In the genomic region with DNA sequence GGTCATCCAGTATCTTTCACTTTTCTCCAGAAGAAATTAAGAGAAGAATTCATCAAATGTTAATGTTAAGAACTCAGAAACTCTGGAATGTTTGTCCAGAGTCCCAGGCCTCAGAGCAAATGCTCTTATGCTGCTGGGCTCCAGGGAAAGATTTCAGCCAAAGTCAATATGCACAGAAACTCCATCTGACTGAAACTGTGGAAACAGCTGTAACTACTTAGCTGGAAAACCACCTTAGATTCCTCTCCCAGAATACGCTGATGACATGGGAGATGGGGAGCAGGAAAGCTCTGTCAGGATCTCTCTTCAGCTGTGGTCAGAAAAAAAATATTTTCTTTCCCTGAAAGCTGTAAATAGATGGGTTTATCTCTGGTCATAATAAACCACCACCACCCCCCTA, we compare ENCODE assay signal across 15 cellular contexts.
DNase-seq lines count a peak whose midpoint lies in the region; ATAC-seq and TF ChIP-seq lines count a peak whose summit lies in the region.
"Had no signal": no experiment of that assay in that cellular context is flagged by ENCODE, and none has a peak within 500 bp of the region (broad histone marks: within the 10 kb centered on the region; RNA-seq: fewer than 3 reads in every experiment).

No MANE protein-coding gene starts in this region.

- no peak overlapping the region for H3K4me3 Mint-ChIP-seq in MCF 10A (ENCODE audit: unreplicated experiment)
- H3K4me3 Mint-ChIP-seq: activated CD8-positive, alpha-beta T cell treated with anti-CD3 and anti-CD28 coated beads, Interleukin-2, amount 10 ng/mL, durations not matched to agents 7 days and 5 days; activated naive CD8-positive, alpha-beta T cell; natural killer cell treated with Interleukin-12 subunit alpha and Interleukin-12 subunit beta and Interleukin-15 and Interleukin-18, amount 100 ng/mL, for 72 hours; stimulated activated naive CD8-positive, alpha-beta T cell treated with anti-CD3 and anti-CD28 coated beads, Interleukin-15, Interleukin-2, amounts not matched to agents 100 ng/mL and 50 ng/mL, for 24 hours had no signal

- no peaks in the 10 kb centered on the region for H3K36me3 Mint-ChIP-seq in MCF 10A (ENCODE audit: insufficient read depth, unreplicated experiment)
- H3K36me3 Mint-ChIP-seq: activated naive CD8-positive, alpha-beta T cell; natural killer cell treated with Interleukin-12 subunit alpha and Interleukin-12 subunit beta and Interleukin-15 and Interleukin-18, amount 100 ng/mL, for 72 hours had no signal

- no peak overlapping the region for H3K4me2 ChIP-seq in mammary epithelial cell (ENCODE audit: insufficient read depth, low read depth, low read length)
- H3K4me2 ChIP-seq: A549 had no signal

- H3K4me3 ChIP-seq in mammary epithelial cell (replicated peaks in 1 of 3; ENCODE audit: insufficient read depth in 1 of 3, low read depth in 2 of 3, low read length in 3 of 3) = no peak overlapping the region
- no peak overlapping the region for H3K4me3 ChIP-seq in brain microvascular endothelial cell (ENCODE audit: low read depth, low read length)
- H3K4me3 ChIP-seq in thoracic aorta = peak overlapping the region; percentile 4
- no peak overlapping the region for H3K4me3 ChIP-seq in vagina
- H3K4me3 ChIP-seq: A549 had no signal

- dilution Hi-C loops in mammary epithelial cell (cut with HindIII; ENCODE audit: low sequenced_read_pairs) = no loop called here

- TF ChIP-seq CTCF in mammary epithelial cell (conservative IDR thresholded peaks at IDR 0.05 in 1 of 2, IDR thresholded peaks at IDR 0.05 in 1 of 2; ENCODE audit: extremely low read depth in 1 of 2, insufficient read depth in 1 of 2, low read depth in 1 of 2, low read length in 2 of 2) (no peak), MCF 10A (IDR thresholded peaks at IDR 0.05; ENCODE audit: unreplicated experiment) (no peak), brain microvascular endothelial cell (IDR thresholded peaks at IDR 0.05; ENCODE audit: low read depth, low read length, missing control alignments) (no peak), thoracic aorta (IDR thresholded peaks at IDR 0.05) (no peak), vagina (IDR thresholded peaks at IDR 0.05) (no peak)

- in situ Hi-C loops in mammary epithelial cell (cut with MboI; ENCODE audit: low sequenced_read_pairs in 2 of 2) (no loop called here), brain microvascular endothelial cell (cut with HindIII; ENCODE audit: low pct_ligation_motif_present, low sequenced_read_pairs) (no loop called here)

- CTCF ChIA-PET in mammary epithelial cell (lab: Charles Lee; ENCODE audit: low non-redundant PET) (no interaction called here), MCF 10A (lab: Yijun Ruan, JAX) (interaction anchor here (1.1 kb wide), 1 partner anchor 952 kb away, joined by 4 read pairs; no protein-coding TSS in a partner anchor)

- H4K20me1 ChIP-seq in mammary epithelial cell (ENCODE audit: insufficient read depth, low read length) = no peaks in the 10 kb centered on the region

- H3K27ac Mint-ChIP-seq in MCF 10A (ENCODE audit: low read depth, unreplicated experiment) = no peak overlapping the region
- H3K27ac Mint-ChIP-seq: activated CD8-positive, alpha-beta T cell treated with anti-CD3 and anti-CD28 coated beads, Interleukin-2, amount 10 ng/mL, durations not matched to agents 7 days and 5 days; activated naive CD8-positive, alpha-beta T cell; natural killer cell treated with Interleukin-12 subunit alpha and Interleukin-12 subunit beta and Interleukin-15 and Interleukin-18, amount 100 ng/mL, for 72 hours; stimulated activated naive CD8-positive, alpha-beta T cell treated with anti-CD3 and anti-CD28 coated beads, Interleukin-15, Interleukin-2, amounts not matched to agents 100 ng/mL and 50 ng/mL, for 24 hours had no signal

- H3K27me3 ChIP-seq in mammary epithelial cell (ENCODE audit: insufficient read depth, low read length) = no peaks in the 10 kb centered on the region
- no peaks in the 10 kb centered on the region for H3K27me3 ChIP-seq in brain microvascular endothelial cell (replicated peaks)
- no peaks in the 10 kb centered on the region for H3K27me3 ChIP-seq in thoracic aorta (replicated peaks; ENCODE audit: insufficient read depth)
- no peaks in the 10 kb centered on the region for H3K27me3 ChIP-seq in vagina

- H2AFZ ChIP-seq in mammary epithelial cell (ENCODE audit: low read depth, low read length) = peak overlapping the region; percentile 20

- no peaks in the 10 kb centered on the region for H3K4me1 Mint-ChIP-seq in MCF 10A (ENCODE audit: insufficient read depth, unreplicated experiment)

- no peaks in the 10 kb centered on the region for H3K79me2 ChIP-seq in mammary epithelial cell (ENCODE audit: insufficient read depth, low read length)

- no TSS peak for BruUV-seq in mammary epithelial cell (replicated peaks; lab: Mats Ljungman, UMichigan)
- BruUV-seq in MCF 10A (replicated peaks; lab: Mats Ljungman, UMichigan) = no TSS peak

- POLR2A ChIA-PET in MCF 10A (lab: Yijun Ruan, JAX) = no interaction called here

- no peaks in the 10 kb centered on the region for H3K9me3 ChIP-seq in mammary epithelial cell (replicated peaks; ENCODE audit: insufficient read depth, low read length)
- no peaks in the 10 kb centered on the region for H3K9me3 ChIP-seq in thoracic aorta
- no peaks in the 10 kb centered on the region for H3K9me3 ChIP-seq in vagina
- H3K9me3 ChIP-seq: A549 had no signal

- H3K27ac ChIP-seq in mammary epithelial cell (ENCODE audit: insufficient read depth, low read depth, low read length) (no peak overlapping the region), brain microvascular endothelial cell (peak overlapping the region; percentile 30), thoracic aorta (no peak overlapping the region), vagina (no peak overlapping the region)
- H3K27ac ChIP-seq: A549 had no signal

- TF ChIP-seq POLR2A in vagina (IDR thresholded peaks at IDR 0.05) = no peak

- ATAC-seq in thoracic aorta (ENCODE audit: insufficient number of reproducible peaks, low FRiP score, low read depth) = no peak
- ATAC-seq: A549; activated CD8-positive, alpha-beta T cell treated with anti-CD3 and anti-CD28 coated beads, Interleukin-2, amount 10 ng/mL, durations not matched to agents 7 days and 5 days; natural killer cell treated with Interleukin-12 subunit alpha and Interleukin-12 subunit beta and Interleukin-15 and Interleukin-18, amount 100 ng/mL, for 72 hours had no signal

- intact Hi-C loops in mammary epithelial cell (cut with micrococcal nuclease) (no loop called here), MCF 10A (cut with micrococcal nuclease) (no loop called here), vagina (cut with DNase I) (no loop called here)

- H3K4me1 ChIP-seq in mammary epithelial cell (ENCODE audit: insufficient read depth, low read length) (peaks cover 6% of the 10 kb centered on the region), thoracic aorta (ENCODE audit: control insufficient read depth in 1 of 2, low read depth in 2 of 2) (peaks cover 5 to 16% of the 10 kb centered on the region in 2 donors), vagina (no peaks in the 10 kb centered on the region)
- H3K4me1 ChIP-seq: A549 had no signal

- DNase-seq in mammary epithelial cell (no peak), MCF 10A (ENCODE audit: unreplicated experiment) (no peak), brain microvascular endothelial cell (peak; percentile 81), iris pigment epithelial cell (ENCODE audit: low read depth) (peak; percentile 79), thoracic aorta (ENCODE audit: low spot score) (no peak), T-helper 1 cell (no peak), vagina (ENCODE audit: extremely low spot score in 2 of 2) (no peak)
- no peak for DNase-seq in effector CD4-positive, alpha-beta T cell
- DNase-seq: activated CD8-positive, alpha-beta T cell treated with anti-CD3 and anti-CD28 coated beads, Interleukin-2, amount 10 ng/mL, durations not matched to agents 7 days and 5 days; NCI-H1694; stimulated activated CD4-positive, alpha-beta T cell treated with anti-CD3 and anti-CD28 coated beads, Interleukin-2, amount 100 ng/mL, for 24 hours had no signal

- H3K27me3 Mint-ChIP-seq in MCF 10A (ENCODE audit: insufficient read depth, unreplicated experiment) = no peaks in the 10 kb centered on the region
- H3K27me3 Mint-ChIP-seq: activated naive CD8-positive, alpha-beta T cell; natural killer cell treated with Interleukin-12 subunit alpha and Interleukin-12 subunit beta and Interleukin-15 and Interleukin-18, amount 100 ng/mL, for 72 hours; stimulated activated naive CD8-positive, alpha-beta T cell treated with anti-CD3 and anti-CD28 coated beads, Interleukin-15, Interleukin-2, amounts not matched to agents 100 ng/mL and 50 ng/mL, for 24 hours had no signal

- H3K9me3 Mint-ChIP-seq in MCF 10A (ENCODE audit: unreplicated experiment) = peaks cover 12% of the 10 kb centered on the region
- H3K9me3 Mint-ChIP-seq: natural killer cell treated with Interleukin-12 subunit alpha and Interleukin-12 subunit beta and Interleukin-15 and Interleukin-18, amount 100 ng/mL, for 72 hours had no signal

- H3K36me3 ChIP-seq in mammary epithelial cell (ENCODE audit: insufficient read depth, low read length) (no peaks in the 10 kb centered on the region), brain microvascular endothelial cell (replicated peaks) (no peaks in the 10 kb centered on the region), thoracic aorta (no peaks in the 10 kb centered on the region), vagina (no peaks in the 10 kb centered on the region)

- 88% methylated on average over 1 of the region's 1 CpG for WGBS in mammary epithelial cell (ENCODE audit: low coverage, missing lambda C conversion rate)

- no peak overlapping the region for H3K9ac ChIP-seq in mammary epithelial cell (ENCODE audit: insufficient read depth, low read length)

Comparison
In these comparisons a context has a peak if more than half of its experiments do, and no peak if none do; other contexts are left out.
1. DNase-seq: peak in brain microvascular endothelial cell (single experiment) and iris pigment epithelial cell (single experiment); none in mammary epithelial cell (single experiment), MCF 10A (single experiment), thoracic aorta (single experiment), effector CD4-positive, alpha-beta T cell (single experiment), T-helper 1 cell (0 of 5) and vagina (0 of 2).